Comparison of ENCODE assay signal across 13 cellular contexts in the genomic region with DNA sequence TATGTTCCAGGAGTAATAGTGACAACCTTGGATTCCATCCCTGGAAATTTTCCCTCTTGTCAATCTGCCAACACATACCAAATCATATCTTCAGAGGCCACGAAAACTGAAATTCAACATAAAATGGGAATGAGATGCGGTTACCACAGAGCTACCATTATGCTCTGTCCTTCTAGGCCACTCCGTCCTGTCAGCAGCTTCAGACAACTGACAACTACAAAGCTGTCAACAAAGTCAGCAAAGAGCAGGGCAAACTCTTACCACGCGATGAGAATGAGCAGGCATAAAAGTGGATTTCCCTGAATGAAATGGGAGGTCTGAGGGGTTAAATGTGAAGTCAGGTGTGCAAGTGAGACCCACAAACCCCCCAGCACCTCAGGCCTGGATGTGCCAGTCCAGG.
"Had no signal": no experiment of that assay in that cellular context is flagged by ENCODE, and none has a peak within 500 bp of the region (broad histone marks: within the 10 kb centered on the region; RNA-seq: fewer than 3 reads in every experiment).

No MANE protein-coding gene starts in this region.

- ATAC-seq: activated CD4-positive, alpha-beta T cell treated with anti-CD3 and anti-CD28 coated beads for 36 hours; natural killer cell; T-cell; WTC11 had no signal

- H3K4me1 ChIP-seq: parathyroid adenoma, upper lobe of left lung had no signal

- H3K36me3 ChIP-seq: upper lobe of left lung had no signal

- H3K4me3 ChIP-seq: lung, SK-N-MC, upper lobe of left lung had no signal

- H3K27me3 ChIP-seq: upper lobe of left lung had no signal

- H3K9me3 ChIP-seq: upper lobe of left lung had no signal

- H3K27ac ChIP-seq: parathyroid adenoma, SK-N-MC, upper lobe of left lung had no signal

- DNase-seq: activated CD4-positive, alpha-beta T cell treated with anti-CD3 and anti-CD28 coated beads for 36 hours; activated CD4-positive, alpha-beta T cell treated with anti-CD3 and anti-CD28 coated beads, Interleukin-2, amount 50 U/mL, for 48 hours; activated T-cell treated with anti-CD3 and anti-CD28 coated beads for 4 hours; amniotic stem cell; effector CD4-positive, alpha-beta T cell; left cardiac atrium; natural killer cell; T-cell; upper lobe of left lung had no signal
